Comparison of ENCODE assay signal across 18 cellular contexts in the genomic region with DNA sequence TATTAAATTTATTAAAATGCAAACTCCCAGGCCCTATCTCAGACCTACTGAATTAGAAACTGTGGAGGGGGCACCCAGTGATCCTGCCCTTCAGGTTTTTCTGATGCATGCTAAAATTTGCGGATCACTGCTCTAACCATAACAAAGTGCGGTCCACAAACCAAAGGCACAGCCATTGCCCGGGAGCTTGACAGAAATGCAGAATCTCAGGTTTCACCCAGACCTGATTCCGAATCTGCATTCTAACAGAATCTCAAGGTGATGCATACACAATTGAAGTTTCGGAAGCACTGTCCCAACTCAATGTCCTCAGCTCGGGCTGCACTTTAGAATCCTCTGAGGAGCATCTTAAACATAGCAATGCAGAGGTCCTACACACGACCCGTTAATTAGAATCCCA. TPM values are rescaled to one million over a fixed set of nuclear protein-coding genes. Genes with fewer than 3 reads are reported as not detected.
DNase-seq lines count a peak whose midpoint lies in the region; ATAC-seq, FAIRE-seq and TF ChIP-seq lines count a peak whose summit lies in the region.
"Had no signal": no experiment of that assay in that cellular context is flagged by ENCODE, and none has a peak within 500 bp of the region (broad histone marks: within the 10 kb centered on the region; RNA-seq: fewer than 3 reads in every experiment).

No MANE protein-coding gene starts in this region.

- H3K9ac ChIP-seq in neuronal stem cell (ENCODE audit: low read depth, low read length, poor library complexity), result no peak overlapping the region

- H2BK120ac ChIP-seq in neuronal stem cell (ENCODE audit: low read depth, low read length), result no peak overlapping the region

- no peak overlapping the region for H4K8ac ChIP-seq in neuronal stem cell (ENCODE audit: low read depth, low read length)

- H3K27ac Mint-ChIP-seq in WTC11, result no peak overlapping the region; the same call in 1 of the 2 replicates
- no peak overlapping the region for H3K27ac Mint-ChIP-seq in immature natural killer cell
- H3K27ac Mint-ChIP-seq: CD4-positive, alpha-beta memory T cell had no signal

- H3K27me3 Mint-ChIP-seq in WTC11 (ENCODE audit: low read depth), result no peaks in the 10 kb centered on the region
- no peaks in the 10 kb centered on the region for H3K27me3 Mint-ChIP-seq in immature natural killer cell (ENCODE audit: low read depth in 3 of 3)
- H3K27me3 Mint-ChIP-seq: CD4-positive, alpha-beta memory T cell had no signal

- H3K4ac ChIP-seq in neuronal stem cell (ENCODE audit: low read length), result no peak overlapping the region

- peaks cover 0 to 2% of the 10 kb centered on the region in 2 donors for H3K9me3 ChIP-seq in neuronal stem cell (replicated peaks in 1 of 2; ENCODE audit: control insufficient read depth in 2 of 2, insufficient read depth in 1 of 2, low read depth in 1 of 2, low read length in 2 of 2)

- H3K9me3 Mint-ChIP-seq in WTC11 (peaks cover 5% of the 10 kb centered on the region; the same call in 1 of the 2 replicates), immature natural killer cell (no peaks in the 10 kb centered on the region)

- H3K4me3 Mint-ChIP-seq in WTC11, result no peak overlapping the region
- H3K4me3 Mint-ChIP-seq in immature natural killer cell, result no peak overlapping the region
- H3K4me3 Mint-ChIP-seq: CD4-positive, alpha-beta memory T cell had no signal

- POLR2A ChIA-PET in WTC11 (lab: Charles Lee), result interaction anchor here (1.5 kb wide), 1 partner anchor 77 kb away, joined by 3 read pairs; a partner anchor contains a TSS

- H3K4me1 Mint-ChIP-seq in WTC11 (peaks cover 35% of the 10 kb centered on the region), immature natural killer cell (peaks cover 0 to 3% of the 10 kb centered on the region in 2 donors)

- no peaks in the 10 kb centered on the region for H3K4me1 ChIP-seq in neuronal stem cell (ENCODE audit: control insufficient read depth in 2 of 2, insufficient read depth in 1 of 2, low read depth in 1 of 2, low read length in 2 of 2)

- H3K36me3 ChIP-seq in neuronal stem cell (replicated peaks in 1 of 2; ENCODE audit: control insufficient read depth in 2 of 2, insufficient read depth in 2 of 2, low read length in 2 of 2), result peaks cover 7 to 41% of the 10 kb centered on the region in 2 donors

- DNase-seq in WTC11 (ENCODE audit: low spot score) (no peak), left kidney (ENCODE audit: low read depth, low spot score) (peak; percentile 29), urothelium cell line (ENCODE audit: low spot score) (no peak), pons (ENCODE audit: low spot score) (no peak), immature natural killer cell (no peak), neuronal stem cell (ENCODE audit: low spot score) (no peak)
- DNase-seq: C1 segment of cervical spinal cord; Calu3; CD4-positive, alpha-beta memory T cell; COR-L47; DMS53; DMS79 treated with DMSO at 0.1 percent for 48 hours; GF-D8; GOT3; HCEC 1CT had no signal

- H3K27ac ChIP-seq in neuronal stem cell (replicated peaks; ENCODE audit: low read length), result no peak overlapping the region

- TF ChIP-seq CTCF in WTC11 (IDR thresholded peaks at IDR 0.05), result no peak

- H3K27me3 ChIP-seq in neuronal stem cell (ENCODE audit: control insufficient read depth in 3 of 3, insufficient read depth in 3 of 3, low read depth in 1 of 3, low read length in 3 of 3), result no peaks in the 10 kb centered on the region

- no peak overlapping the region for H3K23ac ChIP-seq in neuronal stem cell (ENCODE audit: low read depth, low read length, poor library complexity)

- peak; percentile 42 for FAIRE-seq in urothelium cell line (lab: Jason Lieb, UNC)
- FAIRE-seq: GM12891, GM18507, H54 had no signal

- H3K14ac ChIP-seq in neuronal stem cell (ENCODE audit: low read length), result no peak overlapping the region

- H2AFZ ChIP-seq in neuronal stem cell (ENCODE audit: low read length), result no peak overlapping the region

- H3K4me3 ChIP-seq in neuronal stem cell (ENCODE audit: low read length in 2 of 2), result no peak overlapping the region

- ATAC-seq in WTC11, result peak; percentile 72

- H2AK5ac ChIP-seq in neuronal stem cell (ENCODE audit: low read depth, low read length), result no peak overlapping the region

- no peaks in the 10 kb centered on the region for H3K79me1 ChIP-seq in neuronal stem cell (ENCODE audit: low read depth, low read length)

- CTCF ChIA-PET in WTC11 (lab: Charles Lee), result interaction anchor here (1.3 kb wide), 1 partner anchor 33 kb away, joined by 3 read pairs; no protein-coding TSS in a partner anchor

- no peak overlapping the region for H2BK5ac ChIP-seq in neuronal stem cell (ENCODE audit: low read length)

- H3K18ac ChIP-seq in neuronal stem cell (ENCODE audit: low read length), result no peak overlapping the region

- H2BK15ac ChIP-seq in neuronal stem cell (ENCODE audit: low read length), result no peak overlapping the region

- no peak overlapping the region for H4K91ac ChIP-seq in neuronal stem cell (ENCODE audit: low read depth, low read length, poor library complexity)

- no CpG with 5 or more reads among the region's 8 CpGs for WGBS in neuronal stem cell (ENCODE audit: extremely low coverage in 2 of 2, insufficient read length in 2 of 2, insufficient replicate concordance in 1 of 2), 2 donors

- peaks cover 7% of the 10 kb centered on the region for H3K36me3 Mint-ChIP-seq in WTC11
- peaks cover 31 to 44% (median 35%) of the 10 kb centered on the region in 3 donors for H3K36me3 Mint-ChIP-seq in immature natural killer cell

- H3K4me2 ChIP-seq in neuronal stem cell (ENCODE audit: insufficient read depth, low read length, poor library complexity, severe bottlenecking), result no peak overlapping the region

- no peak overlapping the region for H2BK12ac ChIP-seq in neuronal stem cell (ENCODE audit: low read length)

TF ChIP-seq in WTC11, 78 proteins besides CTCF, POLR2A, EP300 and RAD21:
- TF ChIP-seq KAT7 (CRISPR knock-in tag; IDR thresholded peaks at IDR 0.05; ENCODE audit: borderline replicate concordance), result no peak
- TF ChIP-seq NFE2L1 (CRISPR knock-in tag; IDR thresholded peaks at IDR 0.05), result no peak
- TF ChIP-seq NR3C1 (CRISPR knock-in tag; conservative IDR thresholded peaks at IDR 0.05; ENCODE audit: low read depth), result no peak

RNA-seq across cellular contexts. Expression of a gene that starts 46.0 kb away (rescaled TPM):
- total RNA-seq in WTC11 (2021), result 10.8 to 12.8 TPM (median 12.2 TPM) in 3 replicates
- 10 to 100 TPM in 1 of 3 donors, 1 to 10 TPM in 2; 3.4 to 10.7 (median 5.4) TPM for polyA plus RNA-seq in immature natural killer cell
- 6.1 TPM for polyA plus RNA-seq in neuronal stem cell (2013, experiment 1 of 2)
- polyA plus RNA-seq in neuronal stem cell (2013, experiment 2 of 2), result 6.1 TPM

RNA-seq across cellular contexts. Expression of a gene that starts 54.6 kb away (rescaled TPM):
- 17.4 to 19.6 TPM (median 18.8 TPM) in 3 replicates for total RNA-seq in WTC11 (2021)
- 1 to 10 TPM in 2 of 3 donors, under 1 TPM in 1; 0.44 to 8.7 (median 4.5) TPM for polyA plus RNA-seq in immature natural killer cell
- polyA plus RNA-seq in neuronal stem cell (2013, experiment 1 of 2), result 9.9 TPM
- 9.8 TPM for polyA plus RNA-seq in neuronal stem cell (2013, experiment 2 of 2)
